ENCODE assay signal across 1 cellular context in genomic region chr7:127396184-127396583, GRCh38.
TF ChIP-seq lines count a peak whose summit lies in the region.

No MANE protein-coding gene starts in this region.

TF ChIP-seq in K562, 482 proteins besides CTCF, POLR2A, EP300 and RAD21 (continued from another document):
- TF ChIP-seq, protein P1, sequence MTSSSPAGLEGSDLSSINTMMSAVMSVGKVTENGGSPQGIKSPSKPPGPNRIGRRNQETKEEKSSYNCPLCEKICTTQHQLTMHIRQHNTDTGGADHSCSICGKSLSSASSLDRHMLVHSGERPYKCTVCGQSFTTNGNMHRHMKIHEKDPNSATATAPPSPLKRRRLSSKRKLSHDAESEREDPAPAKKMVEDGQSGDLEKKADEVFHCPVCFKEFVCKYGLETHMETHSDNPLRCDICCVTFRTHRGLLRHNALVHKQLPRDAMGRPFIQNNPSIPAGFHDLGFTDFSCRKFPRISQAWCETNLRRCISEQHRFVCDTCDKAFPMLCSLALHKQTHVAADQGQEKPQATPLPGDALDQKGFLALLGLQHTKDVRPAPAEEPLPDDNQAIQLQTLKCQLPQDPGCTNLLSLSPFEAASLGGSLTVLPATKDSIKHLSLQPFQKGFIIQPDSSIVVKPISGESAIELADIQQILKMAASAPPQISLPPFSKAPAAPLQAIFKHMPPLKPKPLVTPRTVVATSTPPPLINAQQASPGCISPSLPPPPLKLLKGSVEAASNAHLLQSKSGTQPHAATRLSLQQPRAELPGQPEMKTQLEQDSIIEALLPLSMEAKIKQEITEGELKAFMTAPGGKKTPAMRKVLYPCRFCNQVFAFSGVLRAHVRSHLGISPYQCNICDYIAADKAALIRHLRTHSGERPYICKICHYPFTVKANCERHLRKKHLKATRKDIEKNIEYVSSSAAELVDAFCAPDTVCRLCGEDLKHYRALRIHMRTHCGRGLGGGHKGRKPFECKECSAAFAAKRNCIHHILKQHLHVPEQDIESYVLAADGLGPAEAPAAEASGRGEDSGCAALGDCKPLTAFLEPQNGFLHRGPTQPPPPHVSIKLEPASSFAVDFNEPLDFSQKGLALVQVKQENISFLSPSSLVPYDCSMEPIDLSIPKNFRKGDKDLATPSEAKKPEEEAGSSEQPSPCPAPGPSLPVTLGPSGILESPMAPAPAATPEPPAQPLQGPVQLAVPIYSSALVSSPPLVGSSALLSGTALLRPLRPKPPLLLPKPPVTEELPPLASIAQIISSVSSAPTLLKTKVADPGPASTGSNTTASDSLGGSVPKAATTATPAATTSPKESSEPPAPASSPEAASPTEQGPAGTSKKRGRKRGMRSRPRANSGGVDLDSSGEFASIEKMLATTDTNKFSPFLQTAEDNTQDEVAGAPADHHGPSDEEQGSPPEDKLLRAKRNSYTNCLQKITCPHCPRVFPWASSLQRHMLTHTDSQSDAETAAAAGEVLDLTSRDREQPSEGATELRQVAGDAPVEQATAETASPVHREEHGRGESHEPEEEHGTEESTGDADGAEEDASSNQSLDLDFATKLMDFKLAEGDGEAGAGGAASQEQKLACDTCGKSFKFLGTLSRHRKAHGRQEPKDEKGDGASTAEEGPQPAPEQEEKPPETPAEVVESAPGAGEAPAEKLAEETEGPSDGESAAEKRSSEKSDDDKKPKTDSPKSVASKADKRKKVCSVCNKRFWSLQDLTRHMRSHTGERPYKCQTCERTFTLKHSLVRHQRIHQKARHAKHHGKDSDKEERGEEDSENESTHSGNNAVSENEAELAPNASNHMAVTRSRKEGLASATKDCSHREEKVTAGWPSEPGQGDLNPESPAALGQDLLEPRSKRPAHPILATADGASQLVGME (CRISPR knock-in tag; IDR thresholded peaks at IDR 0.05) = no peak
- no peak for TF ChIP-seq PRDM10 (IDR thresholded peaks at IDR 0.05; ENCODE audit: partially characterized antibody)
TF ChIP-seq in K562: peak in this region for 7.
